13 cellular contexts compared by ENCODE assay signal in genomic region chr10:119501690-119502089, GRCh38. TPM values are rescaled to one million over a fixed set of nuclear protein-coding genes. Genes with fewer than 3 reads are reported as not detected.
DNase-seq lines count a peak whose midpoint lies in the region; ATAC-seq and TF ChIP-seq lines count a peak whose summit lies in the region.
"Had no signal": no experiment of that assay in that cellular context is flagged by ENCODE, and none has a peak within 500 bp of the region (broad histone marks: within the 10 kb centered on the region; RNA-seq: fewer than 3 reads in every experiment).

No MANE protein-coding gene starts in this region.

- intact Hi-C loops in vagina (cut with DNase I), result no loop called here

- H3K27me3 Mint-ChIP-seq in T-cell, result no peaks in the 10 kb centered on the region
- no peaks in the 10 kb centered on the region for H3K27me3 Mint-ChIP-seq in central memory CD8-positive, alpha-beta T cell

- no peaks in the 10 kb centered on the region for H3K9me3 Mint-ChIP-seq in T-cell
- no peaks in the 10 kb centered on the region for H3K9me3 Mint-ChIP-seq in central memory CD8-positive, alpha-beta T cell
- H3K9me3 Mint-ChIP-seq: HFFc6 had no signal

- no peak for TF ChIP-seq CTCF in vagina (IDR thresholded peaks at IDR 0.05)

- H3K9me3 ChIP-seq in BLaER1 (no peaks in the 10 kb centered on the region), vagina (no peaks in the 10 kb centered on the region)
- H3K9me3 ChIP-seq: psoas muscle had no signal

- H3K4me2 ChIP-seq in BLaER1, result peak overlapping the region; percentile 83

- H3K36me3 Mint-ChIP-seq in T-cell, result peaks cover 45% of the 10 kb centered on the region
- H3K36me3 Mint-ChIP-seq in central memory CD8-positive, alpha-beta T cell (ENCODE audit: insufficient read depth), result peaks cover 21% of the 10 kb centered on the region

- peaks cover 91 to 95% (median 92%) of the 10 kb centered on the region in 3 donors for H3K4me1 Mint-ChIP-seq in T-cell
- peaks cover 38% of the 10 kb centered on the region for H3K4me1 Mint-ChIP-seq in central memory CD8-positive, alpha-beta T cell

- POLR2A ChIA-PET in T-cell (lab: Charles Lee), result no interaction called here

- no peaks in the 10 kb centered on the region; the same call in 1 of the 2 replicates for H4K20me1 ChIP-seq in BLaER1

- no peak overlapping the region for H3K9ac ChIP-seq in BLaER1

- H3K4me1 ChIP-seq in BLaER1 (peaks cover 41% of the 10 kb centered on the region), vagina (peaks cover 8% of the 10 kb centered on the region)
- H3K4me1 ChIP-seq: psoas muscle had no signal

- DNase-seq in T-cell, result no peak
- DNase-seq in central memory CD8-positive, alpha-beta T cell (ENCODE audit: low spot score in 2 of 2), result no peak
- DNase-seq in vagina (ENCODE audit: extremely low spot score in 2 of 2), result no peak
- no peak for DNase-seq in stimulated activated naive CD4-positive, alpha-beta T cell treated with Interleukin-2 at 50 U/mL for 16 hours (lab: John Stamatoyannopoulos, UW)
- DNase-seq: HFFc6, IMR-90, NCI-H1436 treated with DMSO at 0.1 percent for 48 hours, NCI-H526 treated with DMSO at 0.1 percent for 48 hours, psoas muscle had no signal

- peak overlapping the region; percentile 61 to 84 (median 65) for H3K4me3 Mint-ChIP-seq in T-cell
- H3K4me3 Mint-ChIP-seq in central memory CD8-positive, alpha-beta T cell, result peak overlapping the region; percentile 82
- H3K4me3 Mint-ChIP-seq: HFFc6 had no signal

- H3K27me3 ChIP-seq in BLaER1 (no peaks in the 10 kb centered on the region), vagina (no peaks in the 10 kb centered on the region)

- no peak for TF ChIP-seq POLR2A in vagina (IDR thresholded peaks at IDR 0.05)

- peak overlapping the region; percentile 99 to 100 for H3K27ac Mint-ChIP-seq in T-cell
- H3K27ac Mint-ChIP-seq in central memory CD8-positive, alpha-beta T cell (ENCODE audit: low read depth), result peak overlapping the region; percentile 99
- H3K27ac Mint-ChIP-seq: HFFc6 had no signal

- no peak overlapping the region for H3K4me3 ChIP-seq in BLaER1
- no peak overlapping the region for H3K4me3 ChIP-seq in vagina
- H3K4me3 ChIP-seq: psoas muscle had no signal

- ATAC-seq in GM18498 (IDR thresholded peaks at IDR 0.05; ENCODE audit: unreplicated experiment), result peak; percentile 20
- ATAC-seq in T-cell (replicated peaks in 1 of 4), result peak; percentile 10 to 30 (median 16)
- ATAC-seq in central memory CD8-positive, alpha-beta T cell (replicated peaks; ENCODE audit: extremely low read depth, poor library complexity, severe bottlenecking), result peak; percentile 40
- no peak for ATAC-seq in GM19324 (IDR thresholded peaks at IDR 0.05; ENCODE audit: low FRiP score, unreplicated experiment)
- ATAC-seq in GM18517 (IDR thresholded peaks at IDR 0.05; ENCODE audit: unreplicated experiment), result no peak

- CTCF ChIA-PET in T-cell (lab: Charles Lee), result no interaction called here

- peaks cover 18% of the 10 kb centered on the region; the same call in 1 of the 2 replicates for H3K36me3 ChIP-seq in BLaER1
- H3K36me3 ChIP-seq in vagina, result no peaks in the 10 kb centered on the region

- H3K27ac ChIP-seq in BLaER1 (no peak overlapping the region), vagina (no peak overlapping the region)
- H3K27ac ChIP-seq: psoas muscle had no signal

RNA-seq across cellular contexts. Expression of gene RGS10, which starts 40.8 kb away (rescaled TPM):
- total RNA-seq in T-cell (100 to 1,000 TPM in 4 of 5 donors, 10 to 100 TPM in 1; 77.1 to 163 (median 155) TPM), vagina (63.6 TPM)

Comparison
In these comparisons a context has a peak if more than half of its experiments do, and no peak if none do; other contexts are left out.
1. ATAC-seq: peak in GM18498 (single experiment), T-cell (4 of 4) and central memory CD8-positive, alpha-beta T cell (single experiment); none in GM19324 (single experiment) and GM18517 (single experiment).